21 cellular contexts compared by ENCODE assay signal in genomic region chr14:70730393-70730792, GRCh38.
DNase-seq lines count a peak whose midpoint lies in the region; ATAC-seq and FAIRE-seq lines count a peak whose summit lies in the region.
"Had no signal": no experiment of that assay in that cellular context is flagged by ENCODE, and none has a peak within 500 bp of the region (broad histone marks: within the 10 kb centered on the region; RNA-seq: fewer than 3 reads in every experiment).

No MANE protein-coding gene starts in this region.

- H3K4me1 Mint-ChIP-seq in stimulated activated effector memory CD8-positive, alpha-beta T cell treated with anti-CD3 and anti-CD28 coated beads, Interleukin-12 subunit alpha, Interleukin-12 subunit beta, amount 100 ng/mL, for 72 hours, result no peaks in the 10 kb centered on the region

- no peaks in the 10 kb centered on the region for H3K9me3 Mint-ChIP-seq in stimulated activated effector memory CD8-positive, alpha-beta T cell treated with anti-CD3 and anti-CD28 coated beads, Interleukin-12 subunit alpha, Interleukin-12 subunit beta, amount 100 ng/mL, for 72 hours
- H3K9me3 Mint-ChIP-seq: CD4-positive, alpha-beta T cell; CD8-positive, alpha-beta T cell had no signal

- no peak overlapping the region for H3K27ac Mint-ChIP-seq in stimulated activated effector memory CD8-positive, alpha-beta T cell treated with anti-CD3 and anti-CD28 coated beads, Interleukin-12 subunit alpha, Interleukin-12 subunit beta, amount 100 ng/mL, for 72 hours
- H3K27ac Mint-ChIP-seq: B cell; CD4-positive, alpha-beta T cell; CD8-positive, alpha-beta T cell had no signal

- peak; percentile 64 for FAIRE-seq in HTR-8/SVneo (lab: Jason Lieb, UNC)
- peak; percentile 69 for FAIRE-seq in urothelium cell line (lab: Jason Lieb, UNC)
- FAIRE-seq: A549, D721Med, G401.6, GM12891, GM19239 had no signal

- peak overlapping the region; percentile 94 for H3K27ac ChIP-seq in epithelial cell of prostate
- H3K27ac ChIP-seq: 22Rv1; A549; BLaER1 treated with 17β-estradiol and CSF1 and Interleukin-3, amounts not matched to agents 10 nM and 100 nM; C4-2B had no signal

- no peaks in the 10 kb centered on the region for H3K36me3 Mint-ChIP-seq in stimulated activated effector memory CD8-positive, alpha-beta T cell treated with anti-CD3 and anti-CD28 coated beads, Interleukin-12 subunit alpha, Interleukin-12 subunit beta, amount 100 ng/mL, for 72 hours

- no peak for ATAC-seq in stimulated activated effector memory CD8-positive, alpha-beta T cell treated with anti-CD3 and anti-CD28 coated beads, Interleukin-12 subunit alpha, Interleukin-12 subunit beta, amount 100 ng/mL, for 72 hours
- no peak for ATAC-seq in Right ventricle myocardium inferior
- ATAC-seq: A549; CD8-positive, alpha-beta T cell had no signal

- DNase-seq in HTR-8/SVneo (ENCODE audit: insufficient read length, low spot score), result no peak
- no peak for DNase-seq in epithelial cell of prostate (ENCODE audit: low read depth, low spot score)
- DNase-seq in urothelium cell line (ENCODE audit: low spot score), result no peak
- DNase-seq in stimulated activated effector memory CD8-positive, alpha-beta T cell treated with anti-CD3 and anti-CD28 coated beads, Interleukin-12 subunit alpha, Interleukin-12 subunit beta, amount 100 ng/mL, for 72 hours (ENCODE audit: low spot score in 2 of 2), result no peak
- DNase-seq in Right ventricle myocardium inferior (ENCODE audit: missing footprints), result no peak
- DNase-seq: AML-193; Caco-2; Calu3; CD4-positive, alpha-beta T cell; CD8-positive, alpha-beta T cell; DMS79 treated with DMSO at 0.1 percent for 48 hours; GF-D8 had no signal

- H3K4me3 Mint-ChIP-seq in stimulated activated effector memory CD8-positive, alpha-beta T cell treated with anti-CD3 and anti-CD28 coated beads, Interleukin-12 subunit alpha, Interleukin-12 subunit beta, amount 100 ng/mL, for 72 hours, result no peak overlapping the region
- H3K4me3 Mint-ChIP-seq: B cell; CD4-positive, alpha-beta T cell; CD8-positive, alpha-beta T cell had no signal

- intact Hi-C loops in Right ventricle myocardium inferior (cut with DNase I), result no loop called here
